In the genomic region with DNA sequence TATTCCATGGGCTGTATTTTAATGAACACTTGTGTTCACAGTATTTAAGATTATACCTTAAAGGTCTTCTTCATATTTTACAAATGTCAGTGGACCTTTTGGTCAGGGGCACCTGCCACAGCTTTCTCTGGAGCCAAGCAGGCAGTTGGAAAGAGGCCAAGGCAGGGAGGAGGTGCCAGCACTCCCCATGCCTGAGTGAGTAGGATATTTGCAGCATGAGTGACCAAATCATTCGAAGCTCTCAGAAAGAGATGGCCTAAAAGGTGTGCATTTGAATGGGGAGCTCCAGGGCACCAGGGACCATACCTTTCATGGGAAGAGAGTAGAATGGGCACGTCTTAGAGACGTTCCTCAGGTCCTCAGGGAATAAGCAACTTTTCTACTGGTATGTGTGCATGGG, we compare ENCODE assay signal across 14 cellular contexts.
DNase-seq lines count a peak whose midpoint lies in the region; ATAC-seq and TF ChIP-seq lines count a peak whose summit lies in the region.
"Had no signal": no experiment of that assay in that cellular context is flagged by ENCODE, and none has a peak within 500 bp of the region (broad histone marks: within the 10 kb centered on the region; RNA-seq: fewer than 3 reads in every experiment).

No MANE protein-coding gene starts in this region.

- H3K9me3 Mint-ChIP-seq in WTC11: no peaks in the 10 kb centered on the region
- no peaks in the 10 kb centered on the region for H3K9me3 Mint-ChIP-seq in T-cell
- H3K9me3 Mint-ChIP-seq: activated CD4-positive, alpha-beta memory T cell treated with anti-CD3 and anti-CD28 coated beads for 36 hours; T-helper 2 cell treated with Interferon-gamma antibody and Interleukin-4, amounts not matched to agents 5 μg/mL and 100 μg/mL, for 36 hours had no signal

- H3K27me3 Mint-ChIP-seq in WTC11 (ENCODE audit: low read depth) (no peaks in the 10 kb centered on the region), T-cell (no peaks in the 10 kb centered on the region)
- H3K27me3 Mint-ChIP-seq: activated CD4-positive, alpha-beta memory T cell treated with anti-CD3 and anti-CD28 coated beads for 36 hours had no signal

- H3K4me3 ChIP-seq in right cardiac atrium (ENCODE audit: low read length): no peak overlapping the region
- H3K4me3 ChIP-seq in uterus: no peak overlapping the region
- H3K4me3 ChIP-seq: testis had no signal

- TF ChIP-seq POLR2A in uterus (IDR thresholded peaks at IDR 0.05): no peak

- H3K9me3 ChIP-seq in right cardiac atrium (ENCODE audit: control insufficient read depth, low read length): no peaks in the 10 kb centered on the region
- H3K9me3 ChIP-seq in uterus: no peaks in the 10 kb centered on the region
- H3K9me3 ChIP-seq: testis had no signal

- H3K36me3 Mint-ChIP-seq in WTC11 (peaks cover 7% of the 10 kb centered on the region), T-cell (peaks cover 47% of the 10 kb centered on the region)

- WGBS in right cardiac atrium: 56% methylated on average over 3 of the region's 3 CpGs

- peak; percentile 5 for DNase-seq in NCI-H510A treated with DMSO at 0.1 percent for 48 hours (lab: John Stamatoyannopoulos, UW)
- DNase-seq in NCI-H510A (lab: John Stamatoyannopoulos, UW): no peak
- DNase-seq in WTC11 (ENCODE audit: low spot score): no peak
- DNase-seq in right cardiac atrium: peak in 2 of 3 donors; percentile 64 to 66
- DNase-seq in uterus: no peak
- DNase-seq in T-cell: no peak
- no peak for DNase-seq in hepatic stellate cell (ENCODE audit: low spot score)
- DNase-seq: activated CD4-positive, alpha-beta memory T cell treated with anti-CD3 and anti-CD28 coated beads for 36 hours; activated gamma-delta T cell; testis had no signal

- H3K4me3 Mint-ChIP-seq in WTC11 (no peak overlapping the region), T-cell (no peak overlapping the region)
- H3K4me3 Mint-ChIP-seq: activated CD4-positive, alpha-beta memory T cell treated with anti-CD3 and anti-CD28 coated beads for 36 hours; T-helper 2 cell treated with Interferon-gamma antibody and Interleukin-4, amounts not matched to agents 5 μg/mL and 100 μg/mL, for 36 hours had no signal

- intact Hi-C loops in right cardiac atrium (cut with DNase I) (loop anchor here in 2 of 4 donors (10.0 kb wide), 2 partner anchors 91 to 101 kb away; no protein-coding TSS in a partner anchor), uterus (cut with DNase I; ENCODE audit: low total_unique reads) (no loop called here)

- POLR2A ChIA-PET in WTC11 (lab: Charles Lee) (no interaction called here), T-cell (lab: Charles Lee) (no interaction called here)

- ATAC-seq in WTC11: peak; percentile 48
- ATAC-seq in right cardiac atrium: peak; percentile 9 to 22
- no peak for ATAC-seq in T-cell (replicated peaks in 1 of 4)
- ATAC-seq in SK-N-SH treated with all-trans-retinoic acid at 6 μM for 48 hours: no peak
- ATAC-seq: sciatic nerve had no signal

- TF ChIP-seq CTCF in WTC11 (IDR thresholded peaks at IDR 0.05): no peak
- no peak for TF ChIP-seq CTCF in uterus (IDR thresholded peaks at IDR 0.05)

- H3K4me1 ChIP-seq in right cardiac atrium (ENCODE audit: control insufficient read depth, insufficient read depth, low read length) (peaks cover 5% of the 10 kb centered on the region), uterus (peaks cover 0 to 3% of the 10 kb centered on the region in 2 donors)

- no peaks in the 10 kb centered on the region for H3K27me3 ChIP-seq in right cardiac atrium (ENCODE audit: control insufficient read depth, insufficient read depth)
- no peaks in the 10 kb centered on the region for H3K27me3 ChIP-seq in uterus
- H3K27me3 ChIP-seq: testis had no signal

- CTCF ChIA-PET in WTC11 (lab: Charles Lee): interaction anchor here (1.5 kb wide), 1 partner anchor 101 kb away, joined by 5 read pairs; no protein-coding TSS in a partner anchor
- CTCF ChIA-PET in T-cell (lab: Charles Lee): no interaction called here

- H3K4me1 Mint-ChIP-seq in WTC11: peaks cover 65% of the 10 kb centered on the region
- no peaks in the 10 kb centered on the region for H3K4me1 Mint-ChIP-seq in T-cell

- H3K27ac Mint-ChIP-seq in WTC11 (no peak overlapping the region), T-cell (no peak overlapping the region)
- H3K27ac Mint-ChIP-seq: activated CD4-positive, alpha-beta memory T cell treated with anti-CD3 and anti-CD28 coated beads for 36 hours; T-helper 2 cell treated with Interferon-gamma antibody and Interleukin-4, amounts not matched to agents 5 μg/mL and 100 μg/mL, for 36 hours had no signal

- H3K36me3 ChIP-seq in uterus: no peaks in the 10 kb centered on the region

- H3K27ac ChIP-seq in right cardiac atrium (ENCODE audit: low read length) (peak overlapping the region; percentile 88), uterus (peak overlapping the region; percentile 48 to 73)
- H3K27ac ChIP-seq: epithelial cell of prostate, testis had no signal

TF ChIP-seq in WTC11, 78 proteins besides CTCF, POLR2A, EP300 and RAD21:
- TF ChIP-seq, protein P1, sequence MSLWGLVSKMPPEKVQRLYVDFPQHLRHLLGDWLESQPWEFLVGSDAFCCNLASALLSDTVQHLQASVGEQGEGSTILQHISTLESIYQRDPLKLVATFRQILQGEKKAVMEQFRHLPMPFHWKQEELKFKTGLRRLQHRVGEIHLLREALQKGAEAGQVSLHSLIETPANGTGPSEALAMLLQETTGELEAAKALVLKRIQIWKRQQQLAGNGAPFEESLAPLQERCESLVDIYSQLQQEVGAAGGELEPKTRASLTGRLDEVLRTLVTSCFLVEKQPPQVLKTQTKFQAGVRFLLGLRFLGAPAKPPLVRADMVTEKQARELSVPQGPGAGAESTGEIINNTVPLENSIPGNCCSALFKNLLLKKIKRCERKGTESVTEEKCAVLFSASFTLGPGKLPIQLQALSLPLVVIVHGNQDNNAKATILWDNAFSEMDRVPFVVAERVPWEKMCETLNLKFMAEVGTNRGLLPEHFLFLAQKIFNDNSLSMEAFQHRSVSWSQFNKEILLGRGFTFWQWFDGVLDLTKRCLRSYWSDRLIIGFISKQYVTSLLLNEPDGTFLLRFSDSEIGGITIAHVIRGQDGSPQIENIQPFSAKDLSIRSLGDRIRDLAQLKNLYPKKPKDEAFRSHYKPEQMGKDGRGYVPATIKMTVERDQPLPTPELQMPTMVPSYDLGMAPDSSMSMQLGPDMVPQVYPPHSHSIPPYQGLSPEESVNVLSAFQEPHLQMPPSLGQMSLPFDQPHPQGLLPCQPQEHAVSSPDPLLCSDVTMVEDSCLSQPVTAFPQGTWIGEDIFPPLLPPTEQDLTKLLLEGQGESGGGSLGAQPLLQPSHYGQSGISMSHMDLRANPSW (CRISPR knock-in tag; conservative IDR thresholded peaks at IDR 0.05; ENCODE audit: low read depth): no peak
- TF ChIP-seq GRHL2 (CRISPR knock-in tag; IDR thresholded peaks at IDR 0.05; ENCODE audit: insufficient replicate concordance, severe bottlenecking) (no peak), FOXJ3 (CRISPR knock-in tag; IDR thresholded peaks at IDR 0.05; ENCODE audit: borderline replicate concordance) (no peak), MXD4 (CRISPR knock-in tag; IDR thresholded peaks at IDR 0.05; ENCODE audit: borderline replicate concordance) (no peak), ZNF121 (CRISPR knock-in tag; IDR thresholded peaks at IDR 0.05) (no peak), PRRX2 (CRISPR knock-in tag; IDR thresholded peaks at IDR 0.05) (no peak)
- TF ChIP-seq, protein P2, sequence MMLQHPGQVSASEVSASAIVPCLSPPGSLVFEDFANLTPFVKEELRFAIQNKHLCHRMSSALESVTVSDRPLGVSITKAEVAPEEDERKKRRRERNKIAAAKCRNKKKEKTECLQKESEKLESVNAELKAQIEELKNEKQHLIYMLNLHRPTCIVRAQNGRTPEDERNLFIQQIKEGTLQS (CRISPR knock-in tag; conservative IDR thresholded peaks at IDR 0.05): no peak
TF ChIP-seq in WTC11: peak in this region for 0.

TF ChIP-seq in SK-N-SH treated with all-trans-retinoic acid at 6 μM for 48 hours, 23 proteins besides CTCF, POLR2A, EP300 and RAD21 (continues in another document):
- TF ChIP-seq ZNF70 (CRISPR knock-in tag; IDR thresholded peaks at IDR 0.05): no peak
- TF ChIP-seq CSDC2 (CRISPR knock-in tag; IDR thresholded peaks at IDR 0.05): no peak
- TF ChIP-seq, protein P3, sequence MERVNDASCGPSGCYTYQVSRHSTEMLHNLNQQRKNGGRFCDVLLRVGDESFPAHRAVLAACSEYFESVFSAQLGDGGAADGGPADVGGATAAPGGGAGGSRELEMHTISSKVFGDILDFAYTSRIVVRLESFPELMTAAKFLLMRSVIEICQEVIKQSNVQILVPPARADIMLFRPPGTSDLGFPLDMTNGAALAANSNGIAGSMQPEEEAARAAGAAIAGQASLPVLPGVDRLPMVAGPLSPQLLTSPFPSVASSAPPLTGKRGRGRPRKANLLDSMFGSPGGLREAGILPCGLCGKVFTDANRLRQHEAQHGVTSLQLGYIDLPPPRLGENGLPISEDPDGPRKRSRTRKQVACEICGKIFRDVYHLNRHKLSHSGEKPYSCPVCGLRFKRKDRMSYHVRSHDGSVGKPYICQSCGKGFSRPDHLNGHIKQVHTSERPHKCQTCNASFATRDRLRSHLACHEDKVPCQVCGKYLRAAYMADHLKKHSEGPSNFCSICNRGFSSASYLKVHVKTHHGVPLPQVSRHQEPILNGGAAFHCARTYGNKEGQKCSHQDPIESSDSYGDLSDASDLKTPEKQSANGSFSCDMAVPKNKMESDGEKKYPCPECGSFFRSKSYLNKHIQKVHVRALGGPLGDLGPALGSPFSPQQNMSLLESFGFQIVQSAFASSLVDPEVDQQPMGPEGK (CRISPR knock-in tag; IDR thresholded peaks at IDR 0.05; ENCODE audit: borderline replicate concordance): no peak
- TF ChIP-seq ISL1 (CRISPR knock-in tag; IDR thresholded peaks at IDR 0.05): no peak
- no peak for TF ChIP-seq ZFP3 (CRISPR knock-in tag; IDR thresholded peaks at IDR 0.05)
- TF ChIP-seq TOX (CRISPR knock-in tag; IDR thresholded peaks at IDR 0.05; ENCODE audit: borderline replicate concordance): no peak
- no peak for TF ChIP-seq TCF4 (CRISPR knock-in tag; IDR thresholded peaks at IDR 0.05; ENCODE audit: borderline replicate concordance)
- TF ChIP-seq OSR1 (CRISPR knock-in tag; IDR thresholded peaks at IDR 0.05): no peak
- no peak for TF ChIP-seq PPARA (CRISPR knock-in tag; IDR thresholded peaks at IDR 0.05; ENCODE audit: borderline replicate concordance)
- no peak for TF ChIP-seq ZNF8 (CRISPR knock-in tag; IDR thresholded peaks at IDR 0.05)

Comparison
In these comparisons a context has a peak if more than half of its experiments do, and no peak if none do; other contexts are left out.
1. DNase-seq: peak in NCI-H510A treated with DMSO at 0.1 percent for 48 hours (single experiment) and right cardiac atrium (2 of 3); none in NCI-H510A (single experiment), WTC11 (single experiment), uterus (0 of 2), T-cell (0 of 34) and hepatic stellate cell (single experiment).
2. ATAC-seq: peak in WTC11 (single experiment) and right cardiac atrium (2 of 2); none in T-cell (0 of 4) and SK-N-SH treated with all-trans-retinoic acid at 6 μM for 48 hours (single experiment).